In genomic region chr2:100786297-100786658, GRCh38 we compare ENCODE assay signal across 9 cellular contexts. TPM values are rescaled to one million over a fixed set of nuclear protein-coding genes. Genes with fewer than 3 reads are reported as not detected.
DNase-seq lines count a peak whose midpoint lies in the region; ATAC-seq and TF ChIP-seq lines count a peak whose summit lies in the region.
"Had no signal": no experiment of that assay in that cellular context is flagged by ENCODE, and none has a peak within 500 bp of the region (broad histone marks: within the 10 kb centered on the region; RNA-seq: fewer than 3 reads in every experiment).

No MANE protein-coding gene starts in this region.

- H3K9me3 ChIP-seq in IMR-90 (ENCODE audit: control insufficient read depth, insufficient read depth, low read length) (no peaks in the 10 kb centered on the region), body of pancreas (no peaks in the 10 kb centered on the region), hepatocyte (ENCODE audit: low read depth) (no peaks in the 10 kb centered on the region), transverse colon (no peaks in the 10 kb centered on the region), neural progenitor cell (ENCODE audit: low read depth) (no peaks in the 10 kb centered on the region)

- no peaks in the 10 kb centered on the region for H3K36me3 Mint-ChIP-seq in neural progenitor cell

- no peak overlapping the region for H3K4me3 ChIP-seq in IMR-90 (ENCODE audit: insufficient read depth, low read depth, low read length)
- H3K4me3 ChIP-seq in body of pancreas: no peak overlapping the region
- H3K4me3 ChIP-seq in hepatocyte: no peak overlapping the region
- H3K4me3 ChIP-seq in transverse colon: no peak overlapping the region
- H3K4me3 ChIP-seq in neural progenitor cell: no peak overlapping the region

- in situ Hi-C loops in IMR-90 (cut with MboI; ENCODE audit: low sequenced_read_pairs): no loop called here
- in situ Hi-C loops in transverse colon (cut with MboI; ENCODE audit: low pct_ligation_motif_present in 1 of 4, low pct_unique_long_range_greater_than_20kb in 1 of 4, low sequenced_read_pairs in 3 of 4): no loop called here

- H3K36me3 ChIP-seq in IMR-90 (ENCODE audit: control insufficient read depth, insufficient read depth, low read length) (no peaks in the 10 kb centered on the region), body of pancreas (replicated peaks in 1 of 2; ENCODE audit: insufficient read depth in 1 of 2, low read depth in 2 of 2) (no peaks in the 10 kb centered on the region), hepatocyte (replicated peaks; ENCODE audit: insufficient read depth, low read depth) (no peaks in the 10 kb centered on the region), transverse colon (no peaks in the 10 kb centered on the region), neural progenitor cell (no peaks in the 10 kb centered on the region)

- H2BK15ac ChIP-seq in IMR-90 (ENCODE audit: low read depth, low read length): 0 out of 3 replicates have a peak overlapping the region, but pooled peaks have one; percentile 35

- POLR2A ChIA-PET in IMR-90 (lab: Charles Lee; ENCODE audit: unreplicated experiment): no interaction called here

- TF ChIP-seq POLR2A in IMR-90 (IDR thresholded peaks at IDR 0.05; ENCODE audit: low read depth, low read length) (no peak), body of pancreas (IDR thresholded peaks at IDR 0.05) (no peak), transverse colon (IDR thresholded peaks at IDR 0.05) (no peak)

- H2BK120ac ChIP-seq in IMR-90 (ENCODE audit: low read depth, low read length): peak overlapping the region; percentile 76

- CTCF ChIA-PET in IMR-90 (lab: Yijun Ruan, JAX): no interaction called here

- no peak for TF ChIP-seq CTCF in IMR-90 (conservative IDR thresholded peaks at IDR 0.05; ENCODE audit: low read depth, low read length)
- TF ChIP-seq CTCF in body of pancreas (IDR thresholded peaks at IDR 0.05): no peak
- no peak for TF ChIP-seq CTCF in hepatocyte (IDR thresholded peaks at IDR 0.05; ENCODE audit: poor library complexity)
- TF ChIP-seq CTCF in transverse colon (IDR thresholded peaks at IDR 0.05): no peak
- no peak for TF ChIP-seq CTCF in neural progenitor cell (IDR thresholded peaks at IDR 0.05)

- peak overlapping the region; percentile 76; the same call in 1 of the 2 replicates for H3K23ac ChIP-seq in IMR-90 (ENCODE audit: low read depth, low read length)

- no peak overlapping the region for H3K27ac Mint-ChIP-seq in neural progenitor cell
- H3K27ac Mint-ChIP-seq: activated T-cell treated with anti-CD3 and anti-CD28 coated beads, Interleukin-2, amount 50 U/mL, for 24 hours had no signal

- no CpG with 5 or more reads among the region's 7 CpGs for WGBS in IMR-90 (ENCODE audit: extremely low coverage in 2 of 2, insufficient read length in 1 of 2), 2 experiments
- WGBS in body of pancreas, 2 donors: 69 to 79% methylated on average over 7 of the region's 7 CpGs
- 81% methylated on average over 7 of the region's 7 CpGs for WGBS in hepatocyte (ENCODE audit: low lambda C conversion rate, missing lambda C conversion rate)
- 36 to 43% methylated on average over 3 to 7 of the region's 7 CpGs for WGBS in transverse colon (ENCODE audit: low coverage in 1 of 2), 2 donors

- H3K4ac ChIP-seq in IMR-90 (ENCODE audit: low read depth, low read length): peak overlapping the region; percentile 80

- H4K91ac ChIP-seq in IMR-90 (ENCODE audit: insufficient read depth, low read depth, low read length): peak overlapping the region; percentile 59

- no peak overlapping the region for H2BK5ac ChIP-seq in IMR-90 (ENCODE audit: low read depth, low read length, poor library complexity, severe bottlenecking)

- H3K4me3 Mint-ChIP-seq in neural progenitor cell: no peak overlapping the region
- H3K4me3 Mint-ChIP-seq: activated T-cell treated with anti-CD3 and anti-CD28 coated beads, Interleukin-2, amount 50 U/mL, for 24 hours had no signal

- H3K9me2 ChIP-seq in hepatocyte (replicated peaks; ENCODE audit: insufficient read depth): no peaks in the 10 kb centered on the region

- H3K4me1 Mint-ChIP-seq in neural progenitor cell: no peaks in the 10 kb centered on the region

- peak overlapping the region; percentile 72; the same call in 1 of the 2 replicates for H3K14ac ChIP-seq in IMR-90 (replicated peaks; ENCODE audit: low read depth, low read length)

- H3K27me3 Mint-ChIP-seq in neural progenitor cell (ENCODE audit: insufficient read depth, low read depth): peaks cover 5% of the 10 kb centered on the region
- H3K27me3 Mint-ChIP-seq: activated T-cell treated with anti-CD3 and anti-CD28 coated beads, Interleukin-2, amount 50 U/mL, for 24 hours had no signal

- H2BK20ac ChIP-seq in IMR-90 (ENCODE audit: low read depth, low read length): peak overlapping the region; percentile 46; the same call in 1 of the 2 replicates

- H4K20me1 ChIP-seq in IMR-90 (ENCODE audit: insufficient read depth, low read length): no peaks in the 10 kb centered on the region
- H4K20me1 ChIP-seq in hepatocyte (ENCODE audit: insufficient read depth, poor library complexity, severe bottlenecking): no peaks in the 10 kb centered on the region
- H4K20me1 ChIP-seq in neural progenitor cell (ENCODE audit: low read depth): no peaks in the 10 kb centered on the region

- no peaks in the 10 kb centered on the region for H3K79me2 ChIP-seq in hepatocyte
- H3K79me2 ChIP-seq in neural progenitor cell (ENCODE audit: low read depth): no peaks in the 10 kb centered on the region

- no peaks in the 10 kb centered on the region for H3K27me3 ChIP-seq in IMR-90 (ENCODE audit: control insufficient read depth, insufficient read depth, low read length)
- no peaks in the 10 kb centered on the region for H3K27me3 ChIP-seq in body of pancreas
- H3K27me3 ChIP-seq in hepatocyte: no peaks in the 10 kb centered on the region
- H3K27me3 ChIP-seq in transverse colon: no peaks in the 10 kb centered on the region
- no peaks in the 10 kb centered on the region for H3K27me3 ChIP-seq in neural progenitor cell

- H3K27ac ChIP-seq in IMR-90 (ENCODE audit: insufficient read depth, low read length) (no peak overlapping the region), body of pancreas (peak overlapping the region in 2 of 4 donors; percentile 42 to 57), hepatocyte (peak overlapping the region; percentile 54), transverse colon (peak overlapping the region; percentile 3 to 37 (median 14)), neural progenitor cell (no peak overlapping the region)

- DNase-seq in IMR-90 (peak; percentile 82), body of pancreas (peak in 2 of 4 donors; percentile 21 to 40), hepatocyte (ENCODE audit: low spot score) (no peak), transverse colon (peak; percentile 31), cerebellum (ENCODE audit: low spot score) (no peak), neural progenitor cell (ENCODE audit: low spot score) (no peak)
- DNase-seq: activated T-cell treated with anti-CD3 and anti-CD28 coated beads, Interleukin-2, amount 50 U/mL, for 24 hours had no signal

- H2AK5ac ChIP-seq in IMR-90 (ENCODE audit: low read depth, low read length): peak overlapping the region; percentile 81

- H4K8ac ChIP-seq in IMR-90 (ENCODE audit: low read depth in 2 of 2, low read length in 2 of 2): peak overlapping the region in 1 of 2 experiments; percentile 69; a peak in 1 of 4 replicates

- H2AFZ ChIP-seq in IMR-90 (replicated peaks; ENCODE audit: low read length, poor library complexity) (peak overlapping the region; percentile 61), hepatocyte (no peak overlapping the region), neural progenitor cell (replicated peaks) (no peak overlapping the region)

- no peak overlapping the region for H4K5ac ChIP-seq in IMR-90 (ENCODE audit: low read depth, low read length)

- no peak overlapping the region for H3K56ac ChIP-seq in IMR-90 (ENCODE audit: extremely low read depth, insufficient read depth, low read length)

- H3K9ac ChIP-seq in IMR-90 (ENCODE audit: low read depth, low read length) (no peak overlapping the region), neural progenitor cell (no peak overlapping the region)

- H2AK9ac ChIP-seq in IMR-90 (replicated peaks; ENCODE audit: low read depth, low read length, poor library complexity): peak overlapping the region; percentile 79

- H3K4me1 ChIP-seq in IMR-90 (ENCODE audit: control insufficient read depth, insufficient read depth, low read length): peaks cover 13% of the 10 kb centered on the region
- peaks cover 17% of the 10 kb centered on the region for H3K4me1 ChIP-seq in body of pancreas
- H3K4me1 ChIP-seq in hepatocyte (ENCODE audit: insufficient read depth): peaks cover 2% of the 10 kb centered on the region
- peaks cover 0 to 24% (median 11%) of the 10 kb centered on the region in 4 donors for H3K4me1 ChIP-seq in transverse colon
- peaks cover 7% of the 10 kb centered on the region for H3K4me1 ChIP-seq in neural progenitor cell

- no peaks in the 10 kb centered on the region for H3F3A ChIP-seq in neural progenitor cell (ENCODE audit: low read depth)

- H3K9me1 ChIP-seq in IMR-90 (ENCODE audit: insufficient read depth, low read length): peaks cover 10% of the 10 kb centered on the region

- 0 out of 2 replicates have a peak overlapping the region, but pooled peaks have one; percentile 33 for H3K18ac ChIP-seq in IMR-90 (ENCODE audit: low read depth, low read length)

- H3K4me2 ChIP-seq in IMR-90 (ENCODE audit: low read depth, low read length): peak overlapping the region; percentile 23; the same call in 1 of the 2 replicates
- no peak overlapping the region for H3K4me2 ChIP-seq in hepatocyte
- H3K4me2 ChIP-seq in neural progenitor cell: no peak overlapping the region

- no peaks in the 10 kb centered on the region for H3K79me1 ChIP-seq in IMR-90 (ENCODE audit: low read depth in 1 of 2, low read length in 2 of 2)

- peak; percentile 88 for ATAC-seq in IMR-90 (ENCODE audit: low read depth)
- ATAC-seq in body of pancreas: peak; percentile 47
- ATAC-seq in HG03354 (IDR thresholded peaks at IDR 0.05; ENCODE audit: poor library complexity, severe bottlenecking, unreplicated experiment): no peak

- dilution Hi-C loops in IMR-90 (cut with HindIII; ENCODE audit: low sequenced_read_pairs, unreplicated experiment): no loop called here

- no peak for TF ChIP-seq RAD21 in IMR-90 (IDR thresholded peaks at IDR 0.05; ENCODE audit: low read length)

- peaks cover 2% of the 10 kb centered on the region for H3K9me3 Mint-ChIP-seq in neural progenitor cell
- H3K9me3 Mint-ChIP-seq: activated T-cell treated with anti-CD3 and anti-CD28 coated beads, Interleukin-2, amount 50 U/mL, for 24 hours had no signal

- intact Hi-C loops in IMR-90 (cut with micrococcal nuclease) (no loop called here), body of pancreas (cut with DNase I) (no loop called here), transverse colon (cut with DNase I; ENCODE audit: low total_unique reads) (no loop called here)

- BruUV-seq in IMR-90 (replicated peaks; lab: Mats Ljungman, UMichigan): no TSS peak

- no peak for TF ChIP-seq EP300 in transverse colon (IDR thresholded peaks at IDR 0.05; ENCODE audit: low read depth)

RNA-seq across cellular contexts. Expression of gene NPAS2, which starts 33.7 kb away (rescaled TPM):
- 5.2 and 5.6 TPM in 2 replicates for total RNA-seq in IMR-90 (2012; rRNA removed)
- 14.8 and 16.0 TPM in 2 replicates for polyA plus RNA-seq in IMR-90 (2012; rRNA removed)
- 12.8 and 30.1 TPM in 2 replicates for polyA plus RNA-seq in IMR-90 (2012; cell fraction: cytosol; rRNA removed)
- polyA plus RNA-seq in IMR-90 (2012; cell fraction: nucleus; rRNA removed; ENCODE audit: low replicate concordance): 40.4 and 69.1 TPM in 2 replicates
- 10 to 100 TPM; 32.7 to 51.7 TPM for total RNA-seq in body of pancreas
- total RNA-seq in hepatocyte: 7.7 and 8.3 TPM in 2 replicates
- polyA plus RNA-seq in hepatocyte: 14.7 and 16.8 TPM in 2 replicates
- total RNA-seq in transverse colon: 100 to 1,000 TPM in 3 of 4 donors, 10 to 100 TPM in 1; 63.0 to 134 (median 115) TPM
- total RNA-seq in cerebellum: 1.3 TPM
- 0.59 and 39.4 TPM in 2 replicates for total RNA-seq in neural progenitor cell (ENCODE audit: low replicate concordance)
- total RNA-seq: OCI-LY7 had no signal

Comparison
In these comparisons a context has a peak if more than half of its experiments do, and no peak if none do; other contexts are left out.
1. DNase-seq: peak in IMR-90 (single experiment) and transverse colon (single experiment); none in hepatocyte (single experiment), cerebellum (single experiment) and neural progenitor cell (single experiment).
2. H3K27ac ChIP-seq: peak in hepatocyte (single experiment) and transverse colon (4 of 4); none in IMR-90 (single experiment) and neural progenitor cell (single experiment).